Comparison of ENCODE assay signal across 22 cellular contexts in the genomic region with DNA sequence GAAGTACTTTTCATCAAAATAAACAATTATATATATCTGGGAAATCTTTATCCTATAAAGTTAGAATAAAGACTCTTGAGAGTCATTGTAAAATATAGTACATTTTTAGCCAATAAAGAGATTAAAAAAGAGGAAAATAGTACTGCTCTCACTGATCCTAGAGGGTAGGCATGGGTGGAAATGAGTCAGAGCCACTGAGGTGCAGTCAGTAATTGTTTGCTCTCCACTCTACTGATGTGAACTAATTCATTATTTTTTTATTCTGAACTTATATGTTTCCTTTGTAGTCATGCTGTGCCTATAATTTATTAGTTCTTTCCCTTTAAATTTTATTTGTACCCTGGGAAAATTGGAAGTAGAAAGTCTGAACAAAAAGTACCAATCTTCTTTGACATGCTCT.
A peak's percentile ranks its signal among the peaks of the same experiment; 100 is the strongest.
DNase-seq lines count a peak whose midpoint lies in the region; ATAC-seq and TF ChIP-seq lines count a peak whose summit lies in the region.
"Had no signal": no experiment of that assay in that cellular context is flagged by ENCODE, and none has a peak within 500 bp of the region (broad histone marks: within the 10 kb centered on the region; RNA-seq: fewer than 3 reads in every experiment).

No MANE protein-coding gene starts in this region.

- CTCF ChIA-PET in PC-3 (lab: Charles Lee), result no interaction called here

- H3K9me3 ChIP-seq in cardiac muscle cell (ENCODE audit: low read depth) (no peaks in the 10 kb centered on the region), right cardiac atrium (ENCODE audit: control insufficient read depth, low read length) (no peaks in the 10 kb centered on the region), PC-3 (ENCODE audit: low read length) (peaks cover 6% of the 10 kb centered on the region; the same call in 1 of the 2 replicates)
- H3K9me3 ChIP-seq: SJSA1, uterus had no signal

- no peaks in the 10 kb centered on the region for H3F3A ChIP-seq in PC-3 (ENCODE audit: low read length, unreplicated experiment)

- H3K9ac ChIP-seq in PC-3 (ENCODE audit: low read length), result no peak overlapping the region

- H3K36me3 Mint-ChIP-seq in effector memory CD8-positive, alpha-beta T cell (ENCODE audit: insufficient read depth), result no peaks in the 10 kb centered on the region
- H3K36me3 Mint-ChIP-seq: CD14-positive monocyte, immature natural killer cell had no signal

- H3K4me1 Mint-ChIP-seq in effector memory CD8-positive, alpha-beta T cell (ENCODE audit: low read depth in 2 of 2), result peaks cover 0 to 3% of the 10 kb centered on the region in 2 donors
- H3K4me1 Mint-ChIP-seq: activated T-helper 17 cell treated with anti-CD3 and anti-CD28 coated beads, Interleukin-2, amount 50 U/mL, for 72 hours; CD14-positive monocyte had no signal

- no peaks in the 10 kb centered on the region for H4K20me1 ChIP-seq in PC-3 (ENCODE audit: low read length)

- DNase-seq in cardiac muscle cell (ENCODE audit: low read depth in 1 of 2, low spot score in 1 of 2) (peak in 1 of 2 donors; percentile 18), right cardiac atrium (no peak), PC-3 (peak; percentile 10), fibroblast of mammary gland (ENCODE audit: low read depth) (peak; percentile 14), renal cortical epithelial cell (ENCODE audit: low read depth) (peak; percentile 69), NCI-H2029 (lab: John Stamatoyannopoulos, UW) (no peak)
- no peak for DNase-seq in effector memory CD8-positive, alpha-beta T cell
- DNase-seq: ACHN; activated naive CD8-positive, alpha-beta T cell treated with anti-CD3 and anti-CD28 coated beads, Interleukin-2, amount 50 U/mL, for 24 hours; immature natural killer cell; NCI-H1694 treated with DMSO at 0.1 percent for 48 hours; NCI-H446; stimulated activated CD4-positive, alpha-beta T cell treated with anti-CD3 and anti-CD28 coated beads, Interleukin-1b, Interleukin-23, amount 100 ng/mL, for 48 hours; T-helper 9 cell; uterus had no signal

- POLR2A ChIA-PET in PC-3 (lab: Charles Lee; ENCODE audit: unreplicated experiment), result no interaction called here

- no peak overlapping the region for H3K4me3 ChIP-seq in cardiac muscle cell
- H3K4me3 ChIP-seq in right cardiac atrium (ENCODE audit: low read length), result no peak overlapping the region
- H3K4me3 ChIP-seq in PC-3 (ENCODE audit: low read length), result no peak overlapping the region
- H3K4me3 ChIP-seq in fibroblast of mammary gland (ENCODE audit: control insufficient read depth, low read depth, low read length), result no peak overlapping the region
- H3K4me3 ChIP-seq: gastroesophageal sphincter, SJSA1, uterus had no signal

- no peak overlapping the region for H2AFZ ChIP-seq in PC-3 (ENCODE audit: low read length)

- H3K27ac ChIP-seq in cardiac muscle cell (peak overlapping the region; percentile 83), right cardiac atrium (ENCODE audit: low read length) (no peak overlapping the region), PC-3 (ENCODE audit: low read length) (no peak overlapping the region)
- H3K27ac ChIP-seq: gastroesophageal sphincter, SJSA1, uterus had no signal

- intact Hi-C loops in right cardiac atrium (cut with DNase I) (no loop called here), PC-3 (cut with micrococcal nuclease) (no loop called here)

- ATAC-seq in right cardiac atrium (no peak), PC-3 (peak; percentile 78), GM18502 (IDR thresholded peaks at IDR 0.05; ENCODE audit: poor library complexity, unreplicated experiment) (no peak)
- ATAC-seq in effector memory CD8-positive, alpha-beta T cell (replicated peaks), result no peak
- ATAC-seq: activated CD4-positive, CD25-positive, alpha-beta regulatory T cell treated with anti-CD3 and anti-CD28 coated beads, Interleukin-2, amount 50 U/mL, for 24 hours; activated naive CD8-positive, alpha-beta T cell treated with anti-CD3 and anti-CD28 coated beads, Interleukin-2, amount 50 U/mL, for 24 hours; gastroesophageal sphincter had no signal

- no TSS peak for BruUV-seq in PC-3 (replicated peaks; lab: Mats Ljungman, UMichigan)

- H3K4me3 Mint-ChIP-seq in effector memory CD8-positive, alpha-beta T cell, result no peak overlapping the region
- H3K4me3 Mint-ChIP-seq: activated naive CD8-positive, alpha-beta T cell treated with anti-CD3 and anti-CD28 coated beads, Interleukin-2, amount 50 U/mL, for 24 hours; activated T-helper 17 cell treated with anti-CD3 and anti-CD28 coated beads, Interleukin-2, amount 50 U/mL, for 72 hours; CD14-positive monocyte; mesothelial cell of epicardium had no signal

- no peak for TF ChIP-seq CTCF in cardiac muscle cell (IDR thresholded peaks at IDR 0.05; ENCODE audit: low read depth, low read length)
- no peak for TF ChIP-seq CTCF in PC-3 (conservative IDR thresholded peaks at IDR 0.05; ENCODE audit: low read depth, low read length)
- no peak for TF ChIP-seq CTCF in fibroblast of mammary gland (conservative IDR thresholded peaks at IDR 0.05; ENCODE audit: control insufficient read depth, insufficient read depth, low read depth, low read length)

- H3K4me1 ChIP-seq in cardiac muscle cell (ENCODE audit: low read depth) (peaks cover 28% of the 10 kb centered on the region), right cardiac atrium (ENCODE audit: control insufficient read depth, insufficient read depth, low read length) (no peaks in the 10 kb centered on the region), PC-3 (ENCODE audit: insufficient read depth, low read length) (peaks cover 16% of the 10 kb centered on the region)

- H3K9me3 Mint-ChIP-seq in effector memory CD8-positive, alpha-beta T cell, result no peaks in the 10 kb centered on the region

- H3K36me3 ChIP-seq in cardiac muscle cell (no peaks in the 10 kb centered on the region), PC-3 (ENCODE audit: low read depth, low read length) (no peaks in the 10 kb centered on the region; the same call in 1 of the 2 replicates)
- H3K36me3 ChIP-seq: gastroesophageal sphincter, SJSA1, uterus had no signal

- no peaks in the 10 kb centered on the region for H3K27me3 Mint-ChIP-seq in effector memory CD8-positive, alpha-beta T cell

- H3K27me3 ChIP-seq in cardiac muscle cell (no peaks in the 10 kb centered on the region), right cardiac atrium (ENCODE audit: control insufficient read depth, insufficient read depth) (no peaks in the 10 kb centered on the region), PC-3 (ENCODE audit: low read length) (no peaks in the 10 kb centered on the region)
- H3K27me3 ChIP-seq: gastroesophageal sphincter, SJSA1, uterus had no signal

- no peak overlapping the region for H3K4me2 ChIP-seq in PC-3 (ENCODE audit: low read length)

- no peaks in the 10 kb centered on the region for H3K9me2 ChIP-seq in PC-3 (replicated peaks; ENCODE audit: low read length)

- no peak overlapping the region for H3K27ac Mint-ChIP-seq in effector memory CD8-positive, alpha-beta T cell
- H3K27ac Mint-ChIP-seq: activated naive CD8-positive, alpha-beta T cell treated with anti-CD3 and anti-CD28 coated beads, Interleukin-2, amount 50 U/mL, for 24 hours; activated T-helper 17 cell treated with anti-CD3 and anti-CD28 coated beads, Interleukin-2, amount 50 U/mL, for 72 hours; CD14-positive monocyte; immature natural killer cell; mesothelial cell of epicardium had no signal

- H3K79me2 ChIP-seq in PC-3 (ENCODE audit: low read length), result no peaks in the 10 kb centered on the region

Comparison
In these comparisons a context has a peak if more than half of its experiments do, and no peak if none do; other contexts are left out.
1. DNase-seq: peak in PC-3 (single experiment), fibroblast of mammary gland (single experiment) and renal cortical epithelial cell (single experiment); none in right cardiac atrium (0 of 3), effector memory CD8-positive, alpha-beta T cell (0 of 3) and NCI-H2029 (single experiment).